In genomic region chr11:5684627-5685362, GRCh38 we compare ENCODE assay signal across 8 cellular contexts. TPM values are rescaled to one million over a fixed set of nuclear protein-coding genes. Genes with fewer than 3 reads are reported as not detected.
DNase-seq lines count a peak whose midpoint lies in the region; ATAC-seq, FAIRE-seq and TF ChIP-seq lines count a peak whose summit lies in the region.

Gene TRIM5 (minus strand): TSS chr11:5685074. CDS start chr11:5680177, 4,897 bp downstream.

- TF ChIP-seq CTCF in GM23338 (conservative IDR thresholded peaks at IDR 0.05; ENCODE audit: low read depth in 2 of 2) = peak; percentile 54 to 61
- peak; percentile 71 for TF ChIP-seq CTCF in kidney (IDR thresholded peaks at IDR 0.05; ENCODE audit: borderline replicate concordance, extremely low read depth, insufficient read depth)

- H4K20me1 ChIP-seq in GM23338 (replicated peaks; ENCODE audit: insufficient read depth) = no peaks in the 10 kb centered on the region

- H3K4me2 ChIP-seq in GM23338 = peak within 1 kb of the TSS; percentile 69

- H2AFZ ChIP-seq in GM23338 = no peak within 1 kb of the TSS

- H3K9ac ChIP-seq in kidney (ENCODE audit: low read length in 2 of 2) = peak within 1 kb of the TSS; percentile 67 to 88

- no peaks in the 10 kb centered on the region for H3K27me3 ChIP-seq in GM23338 (ENCODE audit: insufficient read depth)

- H3K27ac ChIP-seq in GM23338 (ENCODE audit: low read depth) (peak within 1 kb of the TSS; percentile 75), kidney (ENCODE audit: low read depth in 2 of 2, low read length in 2 of 2) (peak within 1 kb of the TSS; percentile 93 to 94)

- H3K4me3 ChIP-seq in GM23338 = peak within 1 kb of the TSS; percentile 49
- peak within 1 kb of the TSS; percentile 73 to 83 for H3K4me3 ChIP-seq in kidney (ENCODE audit: low read length in 2 of 2)

- DNase-seq in GM23338 (ENCODE audit: low spot score) = peak; percentile 89
- peak; percentile 97 for DNase-seq in LHCN-M2 (ENCODE audit: low read depth)
- peak; percentile 65 for DNase-seq in activated CD4-positive, CD25-positive, alpha-beta regulatory T cell treated with anti-CD3 and anti-CD28 coated beads, Interleukin-2, amount 50 U/mL, for 16 hours (ENCODE audit: low read depth, low spot score)
- DNase-seq in cerebellar cortex (ENCODE audit: low spot score) = peak; percentile 67
- peak; percentile 92 for DNase-seq in kidney
- DNase-seq in stimulated activated CD4-positive, alpha-beta T cell treated with anti-CD3 and anti-CD28 coated beads, Interleukin-15, amount 100 ng/mL, for 48 hours (ENCODE audit: low read depth in 2 of 2) = peak; percentile 63 to 76
- no peak for DNase-seq in NCI-H524 treated with DMSO at 0.1 percent for 48 hours (lab: John Stamatoyannopoulos, UW)

- H3K36me3 ChIP-seq in GM23338 (ENCODE audit: insufficient read depth) (no peaks in the 10 kb centered on the region), kidney (ENCODE audit: control insufficient read depth in 1 of 2, insufficient read depth in 2 of 2, low read length in 2 of 2) (no peaks in the 10 kb centered on the region)

- ATAC-seq in GM23338 = peak; percentile 93

- no peaks in the 10 kb centered on the region for H3K9me3 ChIP-seq in kidney (ENCODE audit: control insufficient read depth in 1 of 2, low read length in 2 of 2)

- peak within 1 kb of the TSS; percentile 79 for H3K4me3 Mint-ChIP-seq in GM23338

- peak within 1 kb of the TSS; percentile 99 for H3K27ac Mint-ChIP-seq in GM23338

- H3K9me3 Mint-ChIP-seq in GM23338 = peaks cover 15% of the 10 kb centered on the region; the same call in 2 of the 3 replicates

- 0 out of 2 replicates have a peak, but pooled peaks cover 4% of the 10 kb centered on the region for H3K9me2 ChIP-seq in GM23338 (ENCODE audit: insufficient read depth)

- H3K4me1 ChIP-seq in GM23338 (ENCODE audit: insufficient read depth) (peaks cover 7% of the 10 kb centered on the region; the same call in 1 of the 2 replicates), kidney (ENCODE audit: control insufficient read depth in 1 of 2, insufficient read depth in 1 of 2, low read depth in 1 of 2, low read length in 2 of 2) (peaks cover 0 to 3% of the 10 kb centered on the region in 2 donors)

- H3K4me1 Mint-ChIP-seq in GM23338 = peaks cover 30% of the 10 kb centered on the region

- intact Hi-C loops in kidney (cut with DNase I) = no loop called here

- peaks cover 16% of the 10 kb centered on the region for H3K79me2 ChIP-seq in GM23338 (replicated peaks; ENCODE audit: insufficient read depth)

- peaks cover 8% of the 10 kb centered on the region for H3K27me3 Mint-ChIP-seq in GM23338 (ENCODE audit: insufficient read depth, low read depth, poor library complexity)

- no peaks in the 10 kb centered on the region for H3F3A ChIP-seq in GM23338 (replicated peaks; ENCODE audit: low read depth)

- peaks cover 19% of the 10 kb centered on the region for H3K36me3 Mint-ChIP-seq in GM23338 (ENCODE audit: low read depth)

- peak; percentile 90 for FAIRE-seq in G401.6 (lab: Jason Lieb, UNC)
- peak; percentile 50 for FAIRE-seq in kidney (lab: Jason Lieb, UNC)

TF ChIP-seq in GM23338, 12 proteins besides CTCF, POLR2A, EP300 and RAD21 (continues in another document):
- TF ChIP-seq STAT1 (IDR thresholded peaks at IDR 0.05; ENCODE audit: unreplicated experiment) (no peak), CREB1 (CRISPR knock-in tag; IDR thresholded peaks at IDR 0.05; ENCODE audit: low read depth) (peak; percentile 57), ETS1 (IDR thresholded peaks at IDR 0.05) (no peak), ZNF114 (CRISPR knock-in tag; IDR thresholded peaks at IDR 0.05) (no peak), EZH2phosphoT487 (IDR thresholded peaks at IDR 0.05; ENCODE audit: unreplicated experiment) (no peak), REST (IDR thresholded peaks at IDR 0.05; ENCODE audit: unreplicated experiment) (no peak), POLR2AphosphoS5 (IDR thresholded peaks at IDR 0.05; ENCODE audit: low read depth) (peak; percentile 57), EZH2 (IDR thresholded peaks at IDR 0.05; ENCODE audit: low read depth, unreplicated experiment) (no peak), JUNB (IDR thresholded peaks at IDR 0.05; ENCODE audit: unreplicated experiment) (no peak), NANOG (IDR thresholded peaks at IDR 0.05; ENCODE audit: borderline replicate concordance) (no peak), ZNF331 (CRISPR knock-in tag; IDR thresholded peaks at IDR 0.05; ENCODE audit: low read depth) (no peak)

RNA-seq across cellular contexts. Expression of gene TRIM5, which starts in this region (rescaled TPM):
- total RNA-seq in GM23338 (2014; rRNA removed; shearing (Covaris generic)) = 17.7 and 20.8 TPM in 2 replicates
- polyA plus RNA-seq in GM23338 (2016; fragmentation: Nextera tagmentation; extraction: Ambion mirVana) (16.1 and 21.0 TPM in 2 replicates), kidney (ENCODE audit: insufficient read depth, low read depth, low replicate concordance) (11.2 TPM)
- total RNA-seq in LHCN-M2 (2014; rRNA removed) (31.5 and 36.0 TPM in 2 replicates), kidney (27.7 TPM)
- polyA plus RNA-seq in LHCN-M2 (2012) = 16.8 TPM
